In genomic region chr17:73231363-73231762, GRCh38 we compare ENCODE assay signal across 8 cellular contexts. TPM values are rescaled to one million over a fixed set of nuclear protein-coding genes. Genes with fewer than 3 reads are reported as not detected.
DNase-seq lines count a peak whose midpoint lies in the region; ATAC-seq and TF ChIP-seq lines count a peak whose summit lies in the region.

No MANE protein-coding gene starts in this region.

- H3K36me3 ChIP-seq in lower lobe of right lung: peaks cover 20% of the 10 kb centered on the region
- H3K36me3 ChIP-seq in upper lobe of left lung: peaks cover 0 to 12% (median 5%) of the 10 kb centered on the region in 4 donors

- H3K9me3 ChIP-seq in lower lobe of right lung (no peaks in the 10 kb centered on the region), upper lobe of left lung (no peaks in the 10 kb centered on the region)

- DNase-seq in NCI-H1092 treated with DMSO at 0.1 percent for 48 hours (lab: John Stamatoyannopoulos, UW) (peak; percentile 29), NCI-H1092 (lab: John Stamatoyannopoulos, UW) (no peak), NCI-H69 (lab: John Stamatoyannopoulos, UW) (peak; percentile 60), caudate nucleus (lab: John Stamatoyannopoulos, UW) (peak in 11 of 61 donors; percentile 16 to 63 (median 45)), lower lobe of right lung (no peak), upper lobe of left lung (no peak)

- H3K27ac ChIP-seq in caudate nucleus (ENCODE audit: low read depth, low read length): peak overlapping the region; percentile 65
- peak overlapping the region; percentile 89 for H3K27ac ChIP-seq in lower lobe of right lung
- peak overlapping the region; percentile 77 to 94 (median 90) for H3K27ac ChIP-seq in upper lobe of left lung

- no peak for TF ChIP-seq CTCF in lower lobe of right lung (IDR thresholded peaks at IDR 0.05)
- no peak for TF ChIP-seq CTCF in upper lobe of left lung (IDR thresholded peaks at IDR 0.05)

- WGBS in upper lobe of left lung, 2 donors: 0 to 2% methylated on average over 21 of the region's 21 CpGs

- peaks cover 54% of the 10 kb centered on the region for H3K4me1 ChIP-seq in lower lobe of right lung
- peaks cover 47 to 51% (median 48%) of the 10 kb centered on the region in 4 donors for H3K4me1 ChIP-seq in upper lobe of left lung

- H3K4me3 ChIP-seq in lower lobe of right lung: peak overlapping the region; percentile 97
- peak overlapping the region; percentile 81 to 99 (median 96) for H3K4me3 ChIP-seq in upper lobe of left lung

- TF ChIP-seq EP300 in upper lobe of left lung (IDR thresholded peaks at IDR 0.05): no peak

- intact Hi-C loops in lower lobe of right lung (cut with DNase I): no loop called here

- H3K27me3 ChIP-seq in lower lobe of right lung (ENCODE audit: low read depth) (no peaks in the 10 kb centered on the region), upper lobe of left lung (no peaks in the 10 kb centered on the region)

- ATAC-seq in lower lobe of right lung (no peak), upper lobe of left lung (ENCODE audit: low FRiP score in 2 of 2) (no peak), GM21360 (IDR thresholded peaks at IDR 0.05; ENCODE audit: unreplicated experiment) (no peak), GM21423 (IDR thresholded peaks at IDR 0.05; ENCODE audit: unreplicated experiment) (no peak)

- no peak for TF ChIP-seq POLR2A in upper lobe of left lung (IDR thresholded peaks at IDR 0.05)

RNA-seq across cellular contexts. Expression of gene CPSF4L, which starts 30.3 kb away (rescaled TPM):
- total RNA-seq in lower lobe of right lung: not detected
- total RNA-seq in upper lobe of left lung: under 1 TPM in 1 of 6 donors, not detected in 5; 0.46 TPM

RNA-seq across cellular contexts. Expression of gene COG1, which starts 38.5 kb away (rescaled TPM):
- 36.4 TPM for total RNA-seq in lower lobe of right lung
- 10 to 100 TPM; 27.7 to 75.4 (median 32.5) TPM for total RNA-seq in upper lobe of left lung

Comparison
In these comparisons a context has a peak if more than half of its experiments do, and no peak if none do; other contexts are left out.
1. DNase-seq: peak in NCI-H1092 treated with DMSO at 0.1 percent for 48 hours (single experiment) and NCI-H69 (single experiment); none in NCI-H1092 (single experiment), lower lobe of right lung (single experiment) and upper lobe of left lung (0 of 2).
2. Peak in every context shown above with its lines, with median percentiles within 50 percentile points of each other: H3K27ac ChIP-seq.